9 cellular contexts compared by ENCODE assay signal in the genomic region with DNA sequence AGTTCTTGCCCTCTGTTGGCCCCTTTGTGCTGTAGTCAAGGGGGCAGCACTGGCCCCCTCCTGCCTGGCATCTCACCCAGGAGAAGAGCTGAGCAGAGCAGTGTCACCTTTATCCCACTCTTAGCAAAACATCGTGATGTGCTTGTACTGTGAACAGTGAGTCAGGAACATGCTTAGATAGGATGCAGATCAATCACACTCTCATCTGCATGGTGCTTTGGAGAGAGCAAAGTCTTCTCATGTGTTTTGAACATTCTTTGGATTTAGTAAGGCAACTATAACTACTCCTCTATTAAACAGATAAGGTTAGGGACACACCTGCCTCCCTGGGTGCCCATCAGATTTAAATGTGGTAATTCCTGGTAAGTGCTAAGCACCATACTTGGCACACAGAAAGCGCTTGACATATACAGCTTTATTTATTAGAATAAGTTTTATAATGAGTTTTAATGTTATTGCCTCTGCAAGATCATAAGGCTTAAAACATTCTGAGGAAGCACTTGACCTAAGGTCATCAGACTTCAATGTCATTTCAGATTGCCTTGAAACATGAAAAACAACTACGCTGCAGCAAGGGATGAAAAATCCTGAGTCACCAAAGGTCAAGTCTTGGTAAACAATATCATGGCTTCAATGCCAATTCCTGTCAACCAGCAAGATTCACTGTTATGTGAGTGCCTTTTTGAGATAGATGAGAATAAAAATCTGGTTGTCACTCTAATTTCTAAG.
A peak's percentile ranks its signal among the peaks of the same experiment; 100 is the strongest.
DNase-seq lines count a peak whose midpoint lies in the region; TF ChIP-seq lines count a peak whose summit lies in the region.
"Had no signal": no experiment of that assay in that cellular context is flagged by ENCODE, and none has a peak within 500 bp of the region (broad histone marks: within the 10 kb centered on the region; RNA-seq: fewer than 3 reads in every experiment).

No MANE protein-coding gene starts in this region.

- no peaks in the 10 kb centered on the region for H3K79me2 ChIP-seq in MM.1S (ENCODE audit: low read length)

- H3K4me1 ChIP-seq in rectal smooth muscle tissue (ENCODE audit: control insufficient read depth, insufficient read depth, low read length) = peaks cover 9% of the 10 kb centered on the region
- H3K4me1 ChIP-seq in MM.1S (ENCODE audit: low read length) = no peaks in the 10 kb centered on the region

- no peak overlapping the region for H3K4me2 ChIP-seq in MM.1S (ENCODE audit: low read depth, low read length)

- H3K27me3 ChIP-seq in rectal smooth muscle tissue (ENCODE audit: control insufficient read depth, insufficient read depth, low read length) = no peaks in the 10 kb centered on the region
- H3K27me3 ChIP-seq in MM.1S (replicated peaks; ENCODE audit: insufficient read depth, low read length) = no peaks in the 10 kb centered on the region

- TF ChIP-seq CTCF in foreskin fibroblast (IDR thresholded peaks at IDR 0.05; ENCODE audit: low read depth, low read length) (no peak), MM.1S (IDR thresholded peaks at IDR 0.05; ENCODE audit: low read length) (no peak)

- no peaks in the 10 kb centered on the region for H3K36me3 ChIP-seq in rectal smooth muscle tissue (ENCODE audit: control insufficient read depth, insufficient read depth, low read length)
- no peaks in the 10 kb centered on the region for H3K36me3 ChIP-seq in MM.1S (replicated peaks; ENCODE audit: insufficient read depth, low read length)

- no peaks in the 10 kb centered on the region for H3F3A ChIP-seq in MM.1S (ENCODE audit: insufficient read depth, low read length)

- DNase-seq in EH (ENCODE audit: low read depth) = peak; percentile 10
- DNase-seq in NCI-H460 (ENCODE audit: extremely low read depth, low read depth) = peak; percentile 11
- peak; percentile 43 to 56 for DNase-seq in foreskin fibroblast
- no peak for DNase-seq in MM.1S
- DNase-seq in NCI-H446 treated with DMSO at 0.1 percent for 48 hours (lab: John Stamatoyannopoulos, UW) = no peak
- DNase-seq in NCI-H1436 treated with DMSO at 0.1 percent for 48 hours (lab: John Stamatoyannopoulos, UW) = no peak
- DNase-seq: activated T-cell treated with anti-CD3 and anti-CD28 coated beads, Interleukin-2, amount 50 U/mL, for 24 hours; cerebellar nuclear complex had no signal

- H4K20me1 ChIP-seq in MM.1S (ENCODE audit: insufficient read depth, low read length) = no peaks in the 10 kb centered on the region

- no peaks in the 10 kb centered on the region for H3K9me3 ChIP-seq in MM.1S (replicated peaks; ENCODE audit: insufficient read depth, low read length)

- H3K9ac ChIP-seq in rectal smooth muscle tissue (ENCODE audit: low read length) = no peak overlapping the region
- H3K9ac ChIP-seq in MM.1S (ENCODE audit: low read length) = no peak overlapping the region

- no peak overlapping the region for H2AFZ ChIP-seq in MM.1S (ENCODE audit: low read length)

- H3K9me2 ChIP-seq in MM.1S (replicated peaks; ENCODE audit: insufficient read depth, low read length) = no peaks in the 10 kb centered on the region

- no peak overlapping the region for H3K4me3 ChIP-seq in foreskin fibroblast (ENCODE audit: low read depth in 1 of 2, low read length in 2 of 2)
- peak overlapping the region; percentile 56 for H3K4me3 ChIP-seq in rectal smooth muscle tissue (ENCODE audit: low read length)
- H3K4me3 ChIP-seq in MM.1S (ENCODE audit: low read length) = no peak overlapping the region

- H3K27ac ChIP-seq in rectal smooth muscle tissue (ENCODE audit: low read depth, low read length) (no peak overlapping the region), MM.1S (ENCODE audit: low read length) (no peak overlapping the region)

Comparison
In these comparisons a context has a peak if more than half of its experiments do, and no peak if none do; other contexts are left out.
1. DNase-seq: peak in EH (single experiment), NCI-H460 (single experiment) and foreskin fibroblast (2 of 2); none in MM.1S (single experiment), NCI-H446 treated with DMSO at 0.1 percent for 48 hours (single experiment) and NCI-H1436 treated with DMSO at 0.1 percent for 48 hours (single experiment).